ENCODE assay signal across 8 cellular contexts in the genomic region with DNA sequence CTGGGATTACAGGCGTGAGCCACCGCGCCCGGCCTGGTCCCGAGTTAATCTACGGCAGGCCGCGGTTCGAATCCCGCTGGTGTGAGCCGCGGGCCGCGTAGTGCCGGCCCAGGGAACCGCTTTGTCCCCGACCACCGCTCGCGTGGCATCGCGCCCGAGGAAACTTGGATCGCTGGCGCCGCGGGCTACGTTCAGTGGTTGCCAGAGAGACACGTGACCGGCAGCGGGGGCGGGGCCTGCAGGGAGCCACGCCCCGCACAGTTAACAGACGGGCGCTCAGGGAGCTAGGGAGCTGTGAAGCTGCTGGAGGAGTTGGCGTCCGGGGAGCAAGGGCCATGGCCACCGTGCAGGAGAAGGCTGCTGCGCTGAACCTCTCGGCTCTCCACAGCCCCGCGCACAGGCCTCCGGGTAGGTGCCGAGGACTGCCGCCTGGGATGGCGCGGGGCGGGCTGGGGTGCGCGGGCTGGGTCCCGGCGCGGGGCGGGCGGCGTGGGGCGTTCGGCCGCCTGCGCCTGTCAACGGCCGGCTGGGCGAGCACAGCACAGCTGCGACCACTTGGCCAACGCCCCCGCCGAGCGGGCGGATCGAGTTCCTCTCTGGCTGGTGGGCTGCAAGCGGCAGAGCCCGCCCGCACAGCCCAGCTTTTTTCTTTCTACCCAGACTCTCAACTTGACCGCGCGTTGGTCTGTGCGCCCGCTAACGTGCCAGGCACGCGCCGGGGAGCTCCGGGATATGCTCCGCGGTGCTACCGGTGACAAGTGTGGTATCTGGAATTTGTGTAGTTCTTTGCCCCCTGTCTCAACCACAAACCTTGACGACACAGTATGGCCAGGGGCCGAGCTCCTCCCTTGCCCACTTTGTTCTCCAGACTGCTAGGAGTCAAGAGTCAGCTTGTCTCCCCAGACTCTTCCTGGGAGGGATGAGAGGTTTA. TPM values are rescaled to one million over a fixed set of nuclear protein-coding genes. Genes with fewer than 3 reads are reported as not detected.
DNase-seq lines count a peak whose midpoint lies in the region; ATAC-seq and TF ChIP-seq lines count a peak whose summit lies in the region.

A gene (plus strand): TSS at position 258 of the 931 bp plus-strand sequence. CDS start 78 bp downstream, at position 336.

- TF ChIP-seq CTCF in osteoblast (IDR thresholded peaks at IDR 0.05; ENCODE audit: extremely low read depth, low read depth, low read length) (no peak), suprapubic skin (IDR thresholded peaks at IDR 0.05) (no peak)

- H3K79me2 ChIP-seq in GM23248 (ENCODE audit: insufficient read depth) (peaks cover 44% of the 10 kb centered on the region), osteoblast (ENCODE audit: insufficient read depth, low read length) (peaks cover 38% of the 10 kb centered on the region)

- no peaks in the 10 kb centered on the region for H3K9me3 Mint-ChIP-seq in activated naive CD4-positive, alpha-beta T cell treated with anti-CD3 and anti-CD28 coated beads, Interleukin-2, amount 50 U/mL, for 72 hours

- H4K20me1 ChIP-seq in GM23248 (ENCODE audit: insufficient read depth) (no peaks in the 10 kb centered on the region), osteoblast (ENCODE audit: insufficient read depth, low read length) (no peaks in the 10 kb centered on the region)

- H3K36me3 Mint-ChIP-seq in activated naive CD4-positive, alpha-beta T cell treated with anti-CD3 and anti-CD28 coated beads, Interleukin-2, amount 50 U/mL, for 72 hours: peaks cover 0 to 5% of the 10 kb centered on the region in 2 donors

- H3K4me3 ChIP-seq in GM23248 (peak within 1 kb of the TSS; percentile 89), MG63 (peak within 1 kb of the TSS; percentile 59), SK-N-MC (peak within 1 kb of the TSS; percentile 79), osteoblast (ENCODE audit: insufficient read depth, low read length) (peak within 1 kb of the TSS; percentile 83), suprapubic skin (peak within 1 kb of the TSS; percentile 74)

- peak within 1 kb of the TSS; percentile 71 for H3K9ac ChIP-seq in GM23248
- peak within 1 kb of the TSS; percentile 35 for H3K9ac ChIP-seq in SK-N-MC (ENCODE audit: insufficient read length)

- H3K9me3 ChIP-seq in GM23248 (ENCODE audit: low read depth): no peaks in the 10 kb centered on the region
- no peaks in the 10 kb centered on the region for H3K9me3 ChIP-seq in MG63
- no peaks in the 10 kb centered on the region for H3K9me3 ChIP-seq in SK-N-MC (ENCODE audit: low read depth, low read length)
- no peaks in the 10 kb centered on the region for H3K9me3 ChIP-seq in osteoblast (ENCODE audit: low read depth, low read length)
- no peaks in the 10 kb centered on the region for H3K9me3 ChIP-seq in suprapubic skin

- H3K36me3 ChIP-seq in GM23248 (ENCODE audit: low read depth) (no peaks in the 10 kb centered on the region), MG63 (no peaks in the 10 kb centered on the region), SK-N-MC (ENCODE audit: insufficient read depth, low read length) (no peaks in the 10 kb centered on the region), osteoblast (ENCODE audit: insufficient read depth, low read length) (no peaks in the 10 kb centered on the region), suprapubic skin (no peaks in the 10 kb centered on the region)

- peaks cover 25% of the 10 kb centered on the region for H3F3A ChIP-seq in GM23248 (ENCODE audit: insufficient read depth)

- intact Hi-C loops in Right ventricle myocardium superior (cut with DNase I): no loop called here

- TF ChIP-seq POLR2A in suprapubic skin (IDR thresholded peaks at IDR 0.05): no peak

- H3K9me2 ChIP-seq in GM23248 (ENCODE audit: insufficient read depth): no peaks in the 10 kb centered on the region

- peak within 1 kb of the TSS in 1 of 2 donors; percentile 46 for H3K27ac Mint-ChIP-seq in activated naive CD4-positive, alpha-beta T cell treated with anti-CD3 and anti-CD28 coated beads, Interleukin-2, amount 50 U/mL, for 72 hours

- H2AFZ ChIP-seq in GM23248 (peak within 1 kb of the TSS; percentile 93), osteoblast (ENCODE audit: low read length) (peak within 1 kb of the TSS; percentile 87)

- no peak for TF ChIP-seq EP300 in suprapubic skin (IDR thresholded peaks at IDR 0.05)

- in situ Hi-C loops in GM23248 (cut with MboI): no loop called here

- peak; percentile 74 to 78 for ATAC-seq in activated naive CD4-positive, alpha-beta T cell treated with anti-CD3 and anti-CD28 coated beads, Interleukin-2, amount 50 U/mL, for 72 hours
- peak; percentile 97 for ATAC-seq in Right ventricle myocardium superior (ENCODE audit: poor library complexity)

- peak within 1 kb of the TSS; percentile 51 for H3K27ac ChIP-seq in GM23248
- H3K27ac ChIP-seq in SK-N-MC: no peak within 1 kb of the TSS
- peak within 1 kb of the TSS; percentile 67 for H3K27ac ChIP-seq in osteoblast (ENCODE audit: low read depth, low read length)
- H3K27ac ChIP-seq in suprapubic skin: peak within 1 kb of the TSS; percentile 68

- peak within 1 kb of the TSS; percentile 90 for H3K4me2 ChIP-seq in GM23248 (ENCODE audit: unreplicated experiment)
- peak within 1 kb of the TSS; percentile 85 for H3K4me2 ChIP-seq in osteoblast (ENCODE audit: insufficient read depth, low read length)

- DNase-seq in EH (ENCODE audit: low read depth) (peak; percentile 90), GM23248 (peak; percentile 96), MG63 (peak; percentile 83), SK-N-MC (ENCODE audit: low read depth, low spot score) (no peak), Right ventricle myocardium superior (peak; percentile 92), osteoblast (ENCODE audit: insufficient read length, low spot score, missing footprints) (peak; percentile 97), suprapubic skin (ENCODE audit: low spot score in 2 of 2) (peak; percentile 90 to 91)
- peak; percentile 73 to 80 for DNase-seq in activated naive CD4-positive, alpha-beta T cell treated with anti-CD3 and anti-CD28 coated beads, Interleukin-2, amount 50 U/mL, for 72 hours (ENCODE audit: low spot score in 2 of 2)

- H3K27me3 ChIP-seq in GM23248 (replicated peaks; ENCODE audit: insufficient read depth) (no peaks in the 10 kb centered on the region), MG63 (no peaks in the 10 kb centered on the region), osteoblast (ENCODE audit: insufficient read depth, low read length) (no peaks in the 10 kb centered on the region), suprapubic skin (no peaks in the 10 kb centered on the region)

- peaks cover 26% of the 10 kb centered on the region for H3K4me1 ChIP-seq in GM23248 (ENCODE audit: insufficient read depth)
- H3K4me1 ChIP-seq in osteoblast (ENCODE audit: insufficient read depth, low read length): peaks cover 22% of the 10 kb centered on the region
- H3K4me1 ChIP-seq in suprapubic skin: peaks cover 27% of the 10 kb centered on the region

- 1 to 2% methylated on average over 72 to 73 of the region's 89 CpGs for WGBS in GM23248 (ENCODE audit: low coverage in 1 of 2, low lambda C conversion rate in 2 of 2, missing lambda C conversion rate in 2 of 2), 2 experiments
- WGBS in suprapubic skin: 2% methylated on average over 39 of the region's 89 CpGs

RNA-seq across cellular contexts. Expression of the gene that starts here (rescaled TPM):
- 4.8 and 5.3 TPM in 2 replicates for total RNA-seq in GM23248 (2014; rRNA removed; shearing (Covaris generic))
- polyA plus RNA-seq in GM23248 (2016; fragmentation: Nextera tagmentation; extraction: Ambion mirVana): 9.7 and 9.9 TPM in 2 replicates
- 4.8 and 6.2 TPM in 2 replicates for total RNA-seq in MG63 (2014; rRNA removed; shearing (Covaris generic); ENCODE audit: low replicate concordance)
- total RNA-seq in activated naive CD4-positive, alpha-beta T cell treated with anti-CD3 and anti-CD28 coated beads, Interleukin-2, amount 50 U/mL, for 72 hours: 1 to 10 TPM in 1 of 2 donors, under 1 TPM in 1; 0.47 to 5.5 TPM
- total RNA-seq in Right ventricle myocardium superior (0.32 TPM), osteoblast (13.3 and 14.5 TPM in 2 replicates), suprapubic skin (1 to 10 TPM; 2.4 to 5.0 (median 3.3) TPM)

Comparison
In these comparisons a context has a peak if more than half of its experiments do, and no peak if none do; other contexts are left out.
1. Peak in DNase-seq and ATAC-seq in Right ventricle myocardium superior; RNA of the gene not detected or under 1 TPM.